ENCODE assay signal across 8 cellular contexts in genomic region chr22:22593964-22594656, GRCh38. TPM values are rescaled to one million over a fixed set of nuclear protein-coding genes. Genes with fewer than 3 reads are reported as not detected.
DNase-seq lines count a peak whose midpoint lies in the region; ATAC-seq, FAIRE-seq and TF ChIP-seq lines count a peak whose summit lies in the region.

No MANE protein-coding gene starts in this region.

- H3K4ac ChIP-seq in trophoblast cell (ENCODE audit: low read depth, low read length) = no peak overlapping the region

- DNase-seq in AG10803 (ENCODE audit: low read depth) = peak; percentile 44
- peak; percentile 21 for DNase-seq in GM12892 (ENCODE audit: insufficient read length)
- DNase-seq in NCI-H774 (lab: John Stamatoyannopoulos, UW) = peak; percentile 6
- peak; percentile 23 for DNase-seq in activated T-cell treated with anti-CD3 and anti-CD28 coated beads for 24 hours (ENCODE audit: low read depth)
- peak; percentile 59 for DNase-seq in fibroblast of the aortic adventitia (ENCODE audit: low read depth)
- DNase-seq in trophoblast cell = peak; percentile 39 to 72

- no peaks in the 10 kb centered on the region for H3K4me1 ChIP-seq in trophoblast cell (ENCODE audit: control insufficient read depth in 1 of 2, insufficient read depth in 2 of 2, low read length in 2 of 2)

- no peak overlapping the region for H3K27ac ChIP-seq in trophoblast cell (ENCODE audit: low read depth, low read length)

- H3K4me3 ChIP-seq in AG10803 (ENCODE audit: low read length) = no peak overlapping the region
- H3K4me3 ChIP-seq in fibroblast of the aortic adventitia (ENCODE audit: low read depth, low read length) = no peak overlapping the region
- no peak overlapping the region for H3K4me3 ChIP-seq in trophoblast cell (ENCODE audit: low read depth, low read length)

- H4K8ac ChIP-seq in trophoblast cell (ENCODE audit: low read depth, low read length) = no peak overlapping the region

- H2AFZ ChIP-seq in trophoblast cell (ENCODE audit: insufficient read depth, low read length, poor library complexity) = no peak overlapping the region

- H4K91ac ChIP-seq in trophoblast cell (ENCODE audit: low read depth, low read length) = no peak overlapping the region

- no peak overlapping the region for H2BK12ac ChIP-seq in trophoblast cell (ENCODE audit: low read length)

- peak; percentile 98 for FAIRE-seq in GM12892 (lab: Jason Lieb, UNC)

- TF ChIP-seq CTCF in AG10803 (conservative IDR thresholded peaks at IDR 0.05; ENCODE audit: low read length) (peak; percentile 67), fibroblast of the aortic adventitia (IDR thresholded peaks at IDR 0.05; ENCODE audit: insufficient read depth, low read length) (peak; percentile 71)

- no peaks in the 10 kb centered on the region for H3K36me3 ChIP-seq in trophoblast cell (ENCODE audit: control insufficient read depth in 1 of 2, insufficient read depth in 2 of 2, low read length in 2 of 2)

- no peak overlapping the region for H3K14ac ChIP-seq in trophoblast cell (ENCODE audit: low read length)

- no peak overlapping the region for H2BK120ac ChIP-seq in trophoblast cell (ENCODE audit: insufficient read depth, low read length, poor library complexity)

- no peak for ATAC-seq in GM21723 (IDR thresholded peaks at IDR 0.05; ENCODE audit: unreplicated experiment)
- no peak for ATAC-seq in HG03342 (IDR thresholded peaks at IDR 0.05; ENCODE audit: unreplicated experiment)

- no peak overlapping the region for H3K18ac ChIP-seq in trophoblast cell (ENCODE audit: low read length)

- H3K79me2 ChIP-seq in trophoblast cell (ENCODE audit: control insufficient read depth, insufficient read depth, low read length, poor library complexity) = no peaks in the 10 kb centered on the region

- H3K4me2 ChIP-seq in trophoblast cell (ENCODE audit: low read length) = no peak overlapping the region

- no peak overlapping the region for H4K12ac ChIP-seq in trophoblast cell (ENCODE audit: low read depth, low read length)

- no peak overlapping the region for H2AK5ac ChIP-seq in trophoblast cell (ENCODE audit: low read length)

- WGBS in trophoblast cell (ENCODE audit: extremely low coverage, insufficient coverage, insufficient read length) = no CpG with 5 or more reads among the region's 10 CpGs

- no peak overlapping the region for H3K23ac ChIP-seq in trophoblast cell (ENCODE audit: low read length)

- no peak for TF ChIP-seq POLR2A in GM12892 (IDR thresholded peaks at IDR 0.05; ENCODE audit: low read depth, low read length)

- H3K79me1 ChIP-seq in trophoblast cell (ENCODE audit: low read length) = no peaks in the 10 kb centered on the region

- no peaks in the 10 kb centered on the region for H3K27me3 ChIP-seq in trophoblast cell (ENCODE audit: insufficient read depth, low read length)

- no peak overlapping the region for H3K9ac ChIP-seq in trophoblast cell (ENCODE audit: low read length)

- no peak overlapping the region for H2BK5ac ChIP-seq in trophoblast cell (ENCODE audit: low read depth, low read length, poor library complexity)

- no peaks in the 10 kb centered on the region for H3K9me3 ChIP-seq in trophoblast cell (ENCODE audit: insufficient read depth, low read depth, low read length)

RNA-seq across cellular contexts. Expression of gene PRAME, which starts 35.0 kb away (rescaled TPM):
- 2.1 TPM for polyA plus RNA-seq in GM12892 (2012; ENCODE audit: missing spikeins)
- 0.54 TPM in 1 of 2 replicates, not detected in the other for total RNA-seq in fibroblast of the aortic adventitia (ENCODE audit: low replicate concordance)
- polyA plus RNA-seq in trophoblast cell (2013) = not detected in 2 replicates

RNA-seq across cellular contexts. Expression of gene GGTLC2, which starts 50.3 kb away (rescaled TPM):
- polyA plus RNA-seq in GM12892 (2012; ENCODE audit: missing spikeins) = not detected
- not detected in 2 replicates for total RNA-seq in fibroblast of the aortic adventitia (ENCODE audit: low replicate concordance)
- 1.4 and 1.5 TPM in 2 replicates for polyA plus RNA-seq in trophoblast cell (2013)

Comparison
In these comparisons a context has a peak if more than half of its experiments do, and no peak if none do; other contexts are left out.
1. DNase-seq: peak in every context shown above with its lines; median percentile 59 in fibroblast of the aortic adventitia; 56 in trophoblast cell; 44 in AG10803; 23 in activated T-cell treated with anti-CD3 and anti-CD28 coated beads for 24 hours; 21 in GM12892; 6 in NCI-H774.